ENCODE assay signal across 9 cellular contexts in genomic region chr17:79779088-79779529, GRCh38. TPM values are rescaled to one million over a fixed set of nuclear protein-coding genes. Genes with fewer than 3 reads are reported as not detected.
DNase-seq lines count a peak whose midpoint lies in the region; ATAC-seq, FAIRE-seq and TF ChIP-seq lines count a peak whose summit lies in the region.
"Had no signal": no experiment of that assay in that cellular context is flagged by ENCODE, and none has a peak within 500 bp of the region (broad histone marks: within the 10 kb centered on the region; RNA-seq: fewer than 3 reads in every experiment).

No MANE protein-coding gene starts in this region.

- 33 to 37% methylated on average over 17 of the region's 17 CpGs for WGBS in heart right ventricle, 2 donors

- ATAC-seq in heart right ventricle (no peak), left cardiac atrium (no peak), upper lobe of right lung (no peak)

- H3K4me1 Mint-ChIP-seq in activated T-helper 2 cell treated with anti-CD3 and anti-CD28 coated beads, Interferon-gamma antibody, Interleukin-2, Interleukin-4, amounts not matched to agents 10 μg/mL and 5 μg/mL and 100 μg/mL, durations not matched to agents 14 hours and 24 hours and 36 hours (ENCODE audit: low read depth): peaks cover 23% of the 10 kb centered on the region

- peaks cover 17% of the 10 kb centered on the region for H3K36me3 Mint-ChIP-seq in activated T-helper 2 cell treated with anti-CD3 and anti-CD28 coated beads, Interferon-gamma antibody, Interleukin-2, Interleukin-4, amounts not matched to agents 10 μg/mL and 5 μg/mL and 100 μg/mL, durations not matched to agents 14 hours and 24 hours and 36 hours (ENCODE audit: low read depth)

- peak overlapping the region in 9 of 10 donors; percentile 66 to 87 (median 79) for H3K4me3 ChIP-seq in heart right ventricle
- H3K4me3 ChIP-seq in kidney (ENCODE audit: low read length in 2 of 2): no peak overlapping the region
- peak overlapping the region; percentile 60 for H3K4me3 ChIP-seq in upper lobe of right lung

- peaks cover 0 to 8% (median 0%) of the 10 kb centered on the region in 9 donors for H3K36me3 ChIP-seq in heart right ventricle
- H3K36me3 ChIP-seq in kidney (ENCODE audit: control insufficient read depth in 1 of 2, insufficient read depth in 2 of 2, low read length in 2 of 2): no peaks in the 10 kb centered on the region
- H3K36me3 ChIP-seq in upper lobe of right lung: no peaks in the 10 kb centered on the region

- H3K27me3 ChIP-seq in heart right ventricle (peaks cover 0 to 68% (median 33%) of the 10 kb centered on the region in 7 donors), upper lobe of right lung (peaks cover 64% of the 10 kb centered on the region)

- DNase-seq in heart right ventricle (no peak), left cardiac atrium (no peak), kidney (peak; percentile 73), upper lobe of right lung (peak; percentile 63), NCI-H446 (lab: John Stamatoyannopoulos, UW) (no peak), germinal center (ENCODE audit: low spot score) (no peak)
- DNase-seq in activated T-helper 2 cell treated with anti-CD3 and anti-CD28 coated beads, Interferon-gamma antibody, Interleukin-2, Interleukin-4, amounts not matched to agents 10 μg/mL and 5 μg/mL and 100 μg/mL, durations not matched to agents 14 hours and 24 hours and 36 hours (ENCODE audit: low spot score): no peak
- DNase-seq in stimulated activated CD4-positive, alpha-beta T cell treated with anti-CD3 and anti-CD28 coated beads, Interleukin-4, amount 100 ng/mL, for 1 hour: no peak

- peaks cover 53% of the 10 kb centered on the region for H3K27me3 Mint-ChIP-seq in activated T-helper 2 cell treated with anti-CD3 and anti-CD28 coated beads, Interferon-gamma antibody, Interleukin-2, Interleukin-4, amounts not matched to agents 10 μg/mL and 5 μg/mL and 100 μg/mL, durations not matched to agents 14 hours and 24 hours and 36 hours (ENCODE audit: low read depth)

- peaks cover 0 to 48% (median 21%) of the 10 kb centered on the region in 9 donors for H3K4me1 ChIP-seq in heart right ventricle
- peaks cover 0 to 2% of the 10 kb centered on the region in 2 donors for H3K4me1 ChIP-seq in kidney (ENCODE audit: control insufficient read depth in 1 of 2, insufficient read depth in 1 of 2, low read depth in 1 of 2, low read length in 2 of 2)
- peaks cover 11% of the 10 kb centered on the region for H3K4me1 ChIP-seq in upper lobe of right lung

- H3K4me3 Mint-ChIP-seq in activated T-helper 2 cell treated with anti-CD3 and anti-CD28 coated beads, Interferon-gamma antibody, Interleukin-2, Interleukin-4, amounts not matched to agents 10 μg/mL and 5 μg/mL and 100 μg/mL, durations not matched to agents 14 hours and 24 hours and 36 hours (ENCODE audit: low read depth): peak overlapping the region; percentile 88

- no peaks in the 10 kb centered on the region for H3K9me3 ChIP-seq in heart right ventricle
- H3K9me3 ChIP-seq in kidney (ENCODE audit: control insufficient read depth in 1 of 2, low read length in 2 of 2): no peaks in the 10 kb centered on the region
- H3K9me3 ChIP-seq in upper lobe of right lung: no peaks in the 10 kb centered on the region

- H3K27ac ChIP-seq in heart right ventricle (no peak overlapping the region), kidney (ENCODE audit: low read depth in 2 of 2, low read length in 2 of 2) (no peak overlapping the region), upper lobe of right lung (no peak overlapping the region)

- FAIRE-seq in kidney (lab: Jason Lieb, UNC): no peak

- H3K9ac ChIP-seq in kidney (ENCODE audit: low read length in 2 of 2): no peak overlapping the region

- intact Hi-C loops in heart right ventricle (cut with DNase I): loop anchor here in 1 of 10 donors (5.0 kb wide), 1 partner anchor 37 kb away; no protein-coding TSS in a partner anchor
- intact Hi-C loops in left cardiac atrium (cut with DNase I): no loop called here
- intact Hi-C loops in activated T-helper 2 cell treated with anti-CD3 and anti-CD28 coated beads, Interferon-gamma antibody, Interleukin-2, Interleukin-4, amounts not matched to agents 10 μg/mL and 5 μg/mL and 100 μg/mL, durations not matched to agents 14 hours and 24 hours and 36 hours (cut with micrococcal nuclease): no loop called here
- intact Hi-C loops in kidney (cut with DNase I): no loop called here
- intact Hi-C loops in upper lobe of right lung (cut with DNase I): no loop called here

- H3K9me3 Mint-ChIP-seq in activated T-helper 2 cell treated with anti-CD3 and anti-CD28 coated beads, Interferon-gamma antibody, Interleukin-2, Interleukin-4, amounts not matched to agents 10 μg/mL and 5 μg/mL and 100 μg/mL, durations not matched to agents 14 hours and 24 hours and 36 hours: no peaks in the 10 kb centered on the region

- TF ChIP-seq CTCF in heart right ventricle (IDR thresholded peaks at IDR 0.05) (no peak), kidney (IDR thresholded peaks at IDR 0.05; ENCODE audit: borderline replicate concordance, extremely low read depth, insufficient read depth) (no peak), upper lobe of right lung (IDR thresholded peaks at IDR 0.05) (no peak)

- H3K27ac Mint-ChIP-seq in activated T-helper 2 cell treated with anti-CD3 and anti-CD28 coated beads, Interferon-gamma antibody, Interleukin-2, Interleukin-4, amounts not matched to agents 10 μg/mL and 5 μg/mL and 100 μg/mL, durations not matched to agents 14 hours and 24 hours and 36 hours: peak overlapping the region; percentile 69

RNA-seq across cellular contexts. Expression of gene CBX2, which starts 1.2 kb away (rescaled TPM):
- total RNA-seq in heart right ventricle (1 to 10 TPM; 1.5 to 3.9 (median 2.7) TPM), left cardiac atrium (1 to 10 TPM; 3.1 to 3.5 TPM), kidney (3.5 TPM), upper lobe of right lung (3.4 TPM)
- polyA plus RNA-seq in heart right ventricle (1 to 10 TPM; 2.9 to 7.1 TPM), kidney (ENCODE audit: insufficient read depth, low read depth, low replicate concordance) (2.2 TPM)
- 9.7 and 11.2 TPM in 2 replicates for total RNA-seq in activated T-helper 2 cell treated with anti-CD3 and anti-CD28 coated beads, Interferon-gamma antibody, Interleukin-2, Interleukin-4, amounts not matched to agents 10 μg/mL and 5 μg/mL and 100 μg/mL, durations not matched to agents 14 hours and 24 hours and 36 hours

RNA-seq across cellular contexts. Expression of gene CBX8, which starts 17.8 kb away (rescaled TPM):
- total RNA-seq in heart right ventricle (1 to 10 TPM; 4.3 to 9.3 (median 5.6) TPM), left cardiac atrium (1 to 10 TPM; 4.1 to 5.9 TPM), kidney (6.2 TPM), upper lobe of right lung (4.9 TPM)
- polyA plus RNA-seq in heart right ventricle (1 to 10 TPM; 2.2 to 4.1 TPM), kidney (ENCODE audit: insufficient read depth, low read depth, low replicate concordance) (3.5 TPM)
- total RNA-seq in activated T-helper 2 cell treated with anti-CD3 and anti-CD28 coated beads, Interferon-gamma antibody, Interleukin-2, Interleukin-4, amounts not matched to agents 10 μg/mL and 5 μg/mL and 100 μg/mL, durations not matched to agents 14 hours and 24 hours and 36 hours: 8.6 and 9.9 TPM in 2 replicates

RNA-seq across cellular contexts. Expression of gene ENPP7, which starts 48.4 kb away (rescaled TPM):
- total RNA-seq in heart right ventricle: not detected
- not detected for polyA plus RNA-seq in heart right ventricle
- not detected for total RNA-seq in left cardiac atrium
- total RNA-seq in activated T-helper 2 cell treated with anti-CD3 and anti-CD28 coated beads, Interferon-gamma antibody, Interleukin-2, Interleukin-4, amounts not matched to agents 10 μg/mL and 5 μg/mL and 100 μg/mL, durations not matched to agents 14 hours and 24 hours and 36 hours: not detected in 2 replicates
- 0.94 TPM for total RNA-seq in kidney
- 3.7 TPM for polyA plus RNA-seq in kidney (ENCODE audit: insufficient read depth, low read depth, low replicate concordance)
- total RNA-seq in upper lobe of right lung: not detected
- total RNA-seq: skeletal muscle tissue had no signal

Comparison
In these comparisons a context has a peak if more than half of its experiments do, and no peak if none do; other contexts are left out.
1. DNase-seq: peak in kidney (single experiment) and upper lobe of right lung (single experiment); none in heart right ventricle (0 of 2), left cardiac atrium (single experiment), activated T-helper 2 cell treated with anti-CD3 and anti-CD28 coated beads, Interferon-gamma antibody, Interleukin-2, Interleukin-4, amounts not matched to agents 10 μg/mL and 5 μg/mL and 100 μg/mL, durations not matched to agents 14 hours and 24 hours and 36 hours (single experiment), NCI-H446 (0 of 2), germinal center (single experiment) and stimulated activated CD4-positive, alpha-beta T cell treated with anti-CD3 and anti-CD28 coated beads, Interleukin-4, amount 100 ng/mL, for 1 hour (single experiment).
2. H3K4me3 ChIP-seq: peak in heart right ventricle (9 of 10) and upper lobe of right lung (single experiment); none in kidney (0 of 2).